8 cellular contexts compared by ENCODE assay signal in the genomic region with DNA sequence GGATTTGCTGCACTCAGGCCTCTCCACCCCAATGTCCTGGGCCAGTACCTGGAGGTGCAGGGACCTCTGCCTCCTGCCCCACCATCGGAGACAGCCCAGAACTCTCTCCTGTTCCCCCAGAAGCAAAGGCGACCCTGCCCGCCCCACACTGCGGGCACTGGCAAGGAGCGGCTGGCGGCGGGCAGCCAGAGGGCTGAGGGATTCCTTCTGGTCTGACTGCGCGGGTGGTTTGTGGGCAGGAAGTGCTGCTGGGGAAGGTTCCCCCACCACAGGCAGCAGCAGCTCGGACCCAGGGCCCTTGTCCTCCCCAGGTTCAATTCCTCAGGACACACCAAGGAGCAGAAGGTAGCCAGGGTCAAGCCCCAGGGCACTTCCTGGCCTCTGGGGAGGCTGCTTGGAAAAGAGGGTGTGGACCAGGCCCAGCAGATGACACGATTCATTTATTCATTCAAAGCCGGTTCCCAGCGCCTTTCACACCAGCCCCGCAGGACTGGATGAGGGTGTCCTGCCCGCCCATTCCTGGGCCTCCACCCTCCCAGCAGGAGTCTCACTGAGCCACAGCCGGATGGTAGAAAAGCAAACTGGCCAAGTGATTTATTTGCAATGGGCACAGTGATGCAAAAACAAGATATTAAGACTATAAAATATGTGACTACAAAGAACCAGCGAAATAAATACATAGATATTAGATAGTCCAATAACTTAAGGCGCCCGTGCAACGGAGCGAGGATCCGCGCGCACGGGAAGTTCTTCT. TPM values are rescaled to one million over a fixed set of nuclear protein-coding genes. Genes with fewer than 3 reads are reported as not detected.
DNase-seq lines count a peak whose midpoint lies in the region; ATAC-seq and TF ChIP-seq lines count a peak whose summit lies in the region.

No MANE protein-coding gene starts in this region.

- no peak overlapping the region for H3K4me3 ChIP-seq in mesendoderm (ENCODE audit: low read length)

- H3K79me1 ChIP-seq in mesendoderm (ENCODE audit: low read length): no peaks in the 10 kb centered on the region

- H4K8ac ChIP-seq in mesendoderm (ENCODE audit: low read depth, low read length): no peak overlapping the region

- DNase-seq in M059J (ENCODE audit: low read depth) (peak; percentile 68), dermis blood vessel endothelial cell (peak; percentile 52), mesendoderm (no peak), NCI-H2196 (lab: John Stamatoyannopoulos, UW; ENCODE audit: unreplicated experiment) (no peak)

- H3K4me1 ChIP-seq in mesendoderm (ENCODE audit: control insufficient read depth, low read depth, low read length): no peaks in the 10 kb centered on the region

- no peak overlapping the region for H4K5ac ChIP-seq in mesendoderm (ENCODE audit: low read length)

- no peaks in the 10 kb centered on the region for H3K36me3 ChIP-seq in mesendoderm (ENCODE audit: control insufficient read depth, insufficient read depth, low read length)

- TF ChIP-seq CTCF in C4-2B (conservative IDR thresholded peaks at IDR 0.05): no peak

- H2BK15ac ChIP-seq in mesendoderm (replicated peaks; ENCODE audit: low read depth): no peak overlapping the region

- no CpG with 5 or more reads among the region's 25 CpGs for WGBS in mesendoderm (ENCODE audit: extremely low coverage, insufficient coverage, low lambda C conversion rate)

- peak overlapping the region; percentile 70 for H3K4me2 ChIP-seq in mesendoderm (ENCODE audit: low read length)

- H3K9ac ChIP-seq in mesendoderm (ENCODE audit: low read length): peak overlapping the region; percentile 71

- no peaks in the 10 kb centered on the region for H3K79me2 ChIP-seq in mesendoderm (ENCODE audit: control insufficient read depth, insufficient read depth, low read length)

- H2AK5ac ChIP-seq in mesendoderm (ENCODE audit: low read length): no peak overlapping the region

- H3K56ac ChIP-seq in mesendoderm (ENCODE audit: low read length): peak overlapping the region; percentile 88

- no peak overlapping the region for H2BK5ac ChIP-seq in mesendoderm (ENCODE audit: low read length)

- H3K27ac ChIP-seq in C4-2B: peak overlapping the region; percentile 89
- H3K27ac ChIP-seq in mesendoderm (ENCODE audit: low read depth, low read length): no peak overlapping the region

- H2BK120ac ChIP-seq in mesendoderm (ENCODE audit: low read depth, low read length): no peak overlapping the region

- H3K18ac ChIP-seq in mesendoderm (ENCODE audit: low read length): no peak overlapping the region

- peaks cover 6% of the 10 kb centered on the region for H3K27me3 ChIP-seq in mesendoderm (ENCODE audit: insufficient read depth, low read length, poor library complexity)

- ATAC-seq in HG03196 (IDR thresholded peaks at IDR 0.05; ENCODE audit: unreplicated experiment) (no peak), HG02678 (IDR thresholded peaks at IDR 0.05; ENCODE audit: unreplicated experiment) (no peak), GM18909 (IDR thresholded peaks at IDR 0.05; ENCODE audit: poor library complexity, unreplicated experiment) (no peak)

- H3K4ac ChIP-seq in mesendoderm (ENCODE audit: low read depth, low read length): no peak overlapping the region

- no peak overlapping the region for H3K23ac ChIP-seq in mesendoderm (ENCODE audit: low read length)

RNA-seq across cellular contexts. Expression of a gene that starts 1.2 kb away (rescaled TPM):
- total RNA-seq in M059J (2014; rRNA removed; shearing (Covaris generic)): 9.1 and 18.9 TPM in 2 replicates
- 0.51 and 1.5 TPM in 2 replicates for total RNA-seq in dermis blood vessel endothelial cell
- polyA plus RNA-seq in mesendoderm (2013, experiment 1 of 2): 18.5 TPM
- polyA plus RNA-seq in mesendoderm (2013, experiment 2 of 2): 18.7 TPM

RNA-seq across cellular contexts. Expression of a gene that starts 42.5 kb away (rescaled TPM):
- 4.4 and 6.2 TPM in 2 replicates for total RNA-seq in M059J (2014; rRNA removed; shearing (Covaris generic))
- 37.2 and 53.8 TPM in 2 replicates for total RNA-seq in dermis blood vessel endothelial cell
- polyA plus RNA-seq in mesendoderm (2013, experiment 1 of 2): 4.1 TPM
- 4.4 TPM for polyA plus RNA-seq in mesendoderm (2013, experiment 2 of 2)

Comparison
In these comparisons a context has a peak if more than half of its experiments do, and no peak if none do; other contexts are left out.
1. DNase-seq: peak in M059J (single experiment) and dermis blood vessel endothelial cell (single experiment); none in mesendoderm (single experiment) and NCI-H2196 (single experiment).